ENCODE assay signal across 8 cellular contexts in genomic region chr14:50038398-50039119, GRCh38.
A peak's percentile ranks its signal among the peaks of the same experiment; 100 is the strongest.
DNase-seq lines count a peak whose midpoint lies in the region; ATAC-seq and TF ChIP-seq lines count a peak whose summit lies in the region.

No MANE protein-coding gene starts in this region.

- no peak overlapping the region; the same call in 1 of the 2 replicates for H3K4me2 ChIP-seq in IMR-90 (ENCODE audit: low read depth, low read length)

- peak overlapping the region; percentile 98 for H4K91ac ChIP-seq in IMR-90 (ENCODE audit: insufficient read depth, low read depth, low read length)

- peak overlapping the region; percentile 66 to 91; a peak in 3 of 4 replicates for H4K8ac ChIP-seq in IMR-90 (ENCODE audit: low read depth in 2 of 2, low read length in 2 of 2)

- H3K9me3 Mint-ChIP-seq in activated CD8-positive, alpha-beta T cell treated with anti-CD3 and anti-CD28 coated beads for 36 hours = no peaks in the 10 kb centered on the region

- H3K27me3 Mint-ChIP-seq in activated CD8-positive, alpha-beta T cell treated with anti-CD3 and anti-CD28 coated beads for 36 hours = no peaks in the 10 kb centered on the region

- no peak for TF ChIP-seq CTCF in GM12865 (IDR thresholded peaks at IDR 0.05; ENCODE audit: insufficient read depth, low read depth, low read length, missing control alignments)
- peak; percentile 37 for TF ChIP-seq CTCF in IMR-90 (conservative IDR thresholded peaks at IDR 0.05; ENCODE audit: low read depth, low read length)
- TF ChIP-seq CTCF in activated CD8-positive, alpha-beta T cell treated with anti-CD3 and anti-CD28 coated beads for 36 hours (IDR thresholded peaks at IDR 0.05) = no peak
- TF ChIP-seq CTCF in heart left ventricle (IDR thresholded peaks at IDR 0.05) = no peak
- no peak for TF ChIP-seq CTCF in ovary (IDR thresholded peaks at IDR 0.05)

- peak overlapping the region; percentile 96 for H3K4ac ChIP-seq in IMR-90 (ENCODE audit: low read depth, low read length)

- peak; percentile 50 for TF ChIP-seq RAD21 in IMR-90 (IDR thresholded peaks at IDR 0.05; ENCODE audit: low read length)

- dilution Hi-C loops in IMR-90 (cut with HindIII; ENCODE audit: low sequenced_read_pairs, unreplicated experiment) = no loop called here

- DNase-seq in GM12865 (ENCODE audit: low read depth) (peak; percentile 98), IMR-90 (peak; percentile 98), heart left ventricle (peak in 1 of 5 donors; percentile 38), ovary (no peak)
- peak; percentile 90 for DNase-seq in activated CD8-positive, alpha-beta T cell treated with anti-CD3 and anti-CD28 coated beads for 36 hours
- peak; percentile 47 to 75 for DNase-seq in stimulated activated CD4-positive, alpha-beta T cell treated with anti-CD3 and anti-CD28 coated beads, Interleukin-4, amount 100 ng/mL, for 48 hours (ENCODE audit: low read depth in 2 of 2)
- DNase-seq in effector CD4-positive, alpha-beta T cell = no peak

- H2AFZ ChIP-seq in IMR-90 (replicated peaks; ENCODE audit: low read length, poor library complexity) = peak overlapping the region; percentile 77

- H3K4me1 Mint-ChIP-seq in activated CD8-positive, alpha-beta T cell treated with anti-CD3 and anti-CD28 coated beads for 36 hours (ENCODE audit: low read depth) = peaks cover 61% of the 10 kb centered on the region

- ATAC-seq in GM21717 (IDR thresholded peaks at IDR 0.05; ENCODE audit: unreplicated experiment) = peak; percentile 79
- ATAC-seq in IMR-90 (ENCODE audit: low read depth) = peak; percentile 78
- ATAC-seq in activated CD8-positive, alpha-beta T cell treated with anti-CD3 and anti-CD28 coated beads for 36 hours = peak; percentile 84
- ATAC-seq in heart left ventricle = peak in 3 of 4 donors; percentile 59 to 76 (median 74)

- POLR2A ChIA-PET in IMR-90 (lab: Charles Lee; ENCODE audit: unreplicated experiment) = interaction anchor here (0.5 to 0.8 kb wide), 2 partner anchors 15 to 186 kb away, joined by 3 read pairs; no protein-coding TSS in a partner anchor
- POLR2A ChIA-PET in activated CD8-positive, alpha-beta T cell treated with anti-CD3 and anti-CD28 coated beads for 36 hours (lab: Charles Lee) = interaction anchor here (0.5 to 7.4 kb wide), 39 partner anchors 9 to 186 kb away, joined by 3 to 111 read pairs (median 5); partner anchors contain the start of genes ARF6 and NEMF

- BruUV-seq in IMR-90 (replicated peaks; lab: Mats Ljungman, UMichigan) = no TSS peak

- H3K27ac Mint-ChIP-seq in activated CD8-positive, alpha-beta T cell treated with anti-CD3 and anti-CD28 coated beads for 36 hours = peak overlapping the region; percentile 97

- peak overlapping the region; percentile 97 for H2BK20ac ChIP-seq in IMR-90 (ENCODE audit: low read depth, low read length)

- H4K20me1 ChIP-seq in IMR-90 (ENCODE audit: insufficient read depth, low read length) = peaks cover 4% of the 10 kb centered on the region; the same call in 1 of the 2 replicates

- H3K56ac ChIP-seq in IMR-90 (ENCODE audit: extremely low read depth, insufficient read depth, low read length) = peak overlapping the region; percentile 48; the same call in 1 of the 2 replicates

- H2BK15ac ChIP-seq in IMR-90 (ENCODE audit: low read depth, low read length) = peak overlapping the region; percentile 98; the same call in 2 of the 3 replicates

- WGBS in IMR-90 (ENCODE audit: extremely low coverage in 2 of 2, insufficient read length in 1 of 2), 2 experiments = no CpG with 5 or more reads among the region's 4 CpGs
- WGBS in heart left ventricle, 4 donors = 61 to 85% (median 77%) methylated on average over 4 of the region's 4 CpGs
- 75 to 82% (median 79%) methylated on average over 4 of the region's 4 CpGs for WGBS in ovary, 3 donors

- H3K4me1 ChIP-seq in IMR-90 (ENCODE audit: control insufficient read depth, insufficient read depth, low read length) = peaks cover 25% of the 10 kb centered on the region
- peaks cover 0 to 49% (median 6%) of the 10 kb centered on the region in 12 donors for H3K4me1 ChIP-seq in heart left ventricle
- H3K4me1 ChIP-seq in ovary (ENCODE audit: insufficient read depth) = no peaks in the 10 kb centered on the region

- H3K9me3 ChIP-seq in IMR-90 (ENCODE audit: control insufficient read depth, insufficient read depth, low read length) = no peaks in the 10 kb centered on the region
- H3K9me3 ChIP-seq in heart left ventricle = no peaks in the 10 kb centered on the region
- H3K9me3 ChIP-seq in ovary = no peaks in the 10 kb centered on the region

- peak overlapping the region; percentile 74 for H2AK9ac ChIP-seq in IMR-90 (replicated peaks; ENCODE audit: low read depth, low read length, poor library complexity)

- H3K27me3 ChIP-seq in IMR-90 (ENCODE audit: control insufficient read depth, insufficient read depth, low read length) = no peaks in the 10 kb centered on the region
- no peaks in the 10 kb centered on the region for H3K27me3 ChIP-seq in heart left ventricle
- H3K27me3 ChIP-seq in ovary = no peaks in the 10 kb centered on the region

- peak overlapping the region; percentile 74 for H3K14ac ChIP-seq in IMR-90 (replicated peaks; ENCODE audit: low read depth, low read length)

- in situ Hi-C loops in IMR-90 (cut with MboI; ENCODE audit: low sequenced_read_pairs) = no loop called here

- H2BK120ac ChIP-seq in IMR-90 (ENCODE audit: low read depth, low read length) = peak overlapping the region; percentile 99

- H4K5ac ChIP-seq in IMR-90 (ENCODE audit: low read depth, low read length) = peak overlapping the region; percentile 6; the same call in 1 of the 2 replicates

- H3K4me3 ChIP-seq in GM12865 (ENCODE audit: low read depth, low read length) (peak overlapping the region; percentile 56), IMR-90 (ENCODE audit: insufficient read depth, low read depth, low read length) (no peak overlapping the region), heart left ventricle (no peak overlapping the region), ovary (no peak overlapping the region)

- H3K23ac ChIP-seq in IMR-90 (ENCODE audit: low read depth, low read length) = peak overlapping the region; percentile 68; the same call in 1 of the 2 replicates

- H3K79me1 ChIP-seq in IMR-90 (ENCODE audit: low read depth in 1 of 2, low read length in 2 of 2) = peaks cover 0 to 20% of the 10 kb centered on the region in 2 experiments; a peak in 3 of 4 replicates

- H3K18ac ChIP-seq in IMR-90 (ENCODE audit: low read depth, low read length) = peak overlapping the region; percentile 14; the same call in 1 of the 2 replicates

- peak overlapping the region; percentile 69 for H3K4me3 Mint-ChIP-seq in activated CD8-positive, alpha-beta T cell treated with anti-CD3 and anti-CD28 coated beads for 36 hours

- TF ChIP-seq POLR2A in IMR-90 (IDR thresholded peaks at IDR 0.05; ENCODE audit: low read depth, low read length) = no peak
- TF ChIP-seq POLR2A in heart left ventricle (IDR thresholded peaks at IDR 0.05) = no peak
- no peak for TF ChIP-seq POLR2A in ovary (IDR thresholded peaks at IDR 0.05)

- TF ChIP-seq EP300 in ovary (IDR thresholded peaks at IDR 0.05) = no peak

- CTCF ChIA-PET in IMR-90 (lab: Yijun Ruan, JAX) = interaction anchor here (0.9 to 2.2 kb wide), 3 partner anchors 10 to 176 kb away, joined by 3 to 12 read pairs (median 4); no protein-coding TSS in a partner anchor
- CTCF ChIA-PET in activated CD8-positive, alpha-beta T cell treated with anti-CD3 and anti-CD28 coated beads for 36 hours (lab: Charles Lee) = interaction anchor here (0.6 to 2.6 kb wide), 31 partner anchors 11 to 186 kb away, joined by 3 to 19 read pairs (median 4); partner anchors contain the start of gene NEMF

- H3K9ac ChIP-seq in IMR-90 (ENCODE audit: low read depth, low read length) = no peak overlapping the region

- H3K36me3 ChIP-seq in IMR-90 (ENCODE audit: control insufficient read depth, insufficient read depth, low read length) (no peaks in the 10 kb centered on the region), heart left ventricle (no peaks in the 10 kb centered on the region), ovary (no peaks in the 10 kb centered on the region)

- peak overlapping the region; percentile 84 for H2AK5ac ChIP-seq in IMR-90 (ENCODE audit: low read depth, low read length)

- peaks cover 33% of the 10 kb centered on the region for H3K36me3 Mint-ChIP-seq in activated CD8-positive, alpha-beta T cell treated with anti-CD3 and anti-CD28 coated beads for 36 hours (ENCODE audit: low read depth)

- intact Hi-C loops in IMR-90 (cut with micrococcal nuclease) = loop anchor here (2.0 kb wide), 1 partner anchor 38 kb away; no protein-coding TSS in a partner anchor
- intact Hi-C loops in activated CD8-positive, alpha-beta T cell treated with anti-CD3 and anti-CD28 coated beads for 36 hours (cut with micrococcal nuclease) = loop anchor here (1.0 to 2.0 kb wide), 5 partner anchors 24 to 140 kb away; no protein-coding TSS in a partner anchor
- intact Hi-C loops in heart left ventricle (cut with DNase I) = no loop called here
- intact Hi-C loops in ovary (cut with DNase I) = no loop called here

- H3K27ac ChIP-seq in IMR-90 (ENCODE audit: insufficient read depth, low read length) (peak overlapping the region; percentile 49), heart left ventricle (peak overlapping the region in 5 of 12 donors; percentile 37 to 85 (median 44)), ovary (no peak overlapping the region)

- peak overlapping the region; percentile 97 for H2BK5ac ChIP-seq in IMR-90 (ENCODE audit: low read depth, low read length, poor library complexity, severe bottlenecking)

- H3K9me1 ChIP-seq in IMR-90 (ENCODE audit: insufficient read depth, low read length) = peaks cover 24% of the 10 kb centered on the region

TF ChIP-seq in IMR-90, 13 proteins besides CTCF, POLR2A, EP300 and RAD21 (continues in another document):
- TF ChIP-seq BHLHE40 (IDR thresholded peaks at IDR 0.05; ENCODE audit: low read depth, low read length) = peak; percentile 60
- no peak for TF ChIP-seq RFX5 (IDR thresholded peaks at IDR 0.05; ENCODE audit: low read depth, low read length)
- TF ChIP-seq, protein P1, sequence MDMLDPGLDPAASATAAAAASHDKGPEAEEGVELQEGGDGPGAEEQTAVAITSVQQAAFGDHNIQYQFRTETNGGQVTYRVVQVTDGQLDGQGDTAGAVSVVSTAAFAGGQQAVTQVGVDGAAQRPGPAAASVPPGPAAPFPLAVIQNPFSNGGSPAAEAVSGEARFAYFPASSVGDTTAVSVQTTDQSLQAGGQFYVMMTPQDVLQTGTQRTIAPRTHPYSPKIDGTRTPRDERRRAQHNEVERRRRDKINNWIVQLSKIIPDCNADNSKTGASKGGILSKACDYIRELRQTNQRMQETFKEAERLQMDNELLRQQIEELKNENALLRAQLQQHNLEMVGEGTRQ (IDR thresholded peaks at IDR 0.05; ENCODE audit: low read depth, low read length) = no peak
- TF ChIP-seq FOS (IDR thresholded peaks at IDR 0.05; ENCODE audit: low read depth, low read length) = peak; percentile 42
- TF ChIP-seq CHD1 (IDR thresholded peaks at IDR 0.05; ENCODE audit: low read depth, low read length) = no peak
- peak; percentile 49 for TF ChIP-seq MAFK (IDR thresholded peaks at IDR 0.05; ENCODE audit: low read depth, low read length)
- TF ChIP-seq NFE2L2 (IDR thresholded peaks at IDR 0.05; ENCODE audit: low read depth, low read length) = no peak
- peak; percentile 56 for TF ChIP-seq SMC3 (IDR thresholded peaks at IDR 0.05; ENCODE audit: low read depth, low read length)
- TF ChIP-seq RCOR1 (IDR thresholded peaks at IDR 0.05; ENCODE audit: insufficient replicate concordance, low read length) = no peak
- no peak; the same call in 1 of the 2 replicates for TF ChIP-seq MAZ (IDR thresholded peaks at IDR 0.05; ENCODE audit: borderline replicate concordance, low read depth, low read length)

Comparison
In these comparisons a context has a peak if more than half of its experiments do, and no peak if none do; other contexts are left out.
1. DNase-seq: peak in GM12865 (single experiment), IMR-90 (single experiment), activated CD8-positive, alpha-beta T cell treated with anti-CD3 and anti-CD28 coated beads for 36 hours (single experiment) and stimulated activated CD4-positive, alpha-beta T cell treated with anti-CD3 and anti-CD28 coated beads, Interleukin-4, amount 100 ng/mL, for 48 hours (2 of 2); none in ovary (0 of 5) and effector CD4-positive, alpha-beta T cell (single experiment).
2. intact Hi-C loops: an anchor here in IMR-90 (2.0 kb wide) and activated CD8-positive, alpha-beta T cell treated with anti-CD3 and anti-CD28 coated beads for 36 hours (1.0 to 2.0 kb wide); none called in heart left ventricle and ovary.
3. Peak in every context shown above with its lines, with median percentiles within 50 percentile points of each other: ATAC-seq.